Comparison of ENCODE assay signal across 1 cellular context in the genomic region with DNA sequence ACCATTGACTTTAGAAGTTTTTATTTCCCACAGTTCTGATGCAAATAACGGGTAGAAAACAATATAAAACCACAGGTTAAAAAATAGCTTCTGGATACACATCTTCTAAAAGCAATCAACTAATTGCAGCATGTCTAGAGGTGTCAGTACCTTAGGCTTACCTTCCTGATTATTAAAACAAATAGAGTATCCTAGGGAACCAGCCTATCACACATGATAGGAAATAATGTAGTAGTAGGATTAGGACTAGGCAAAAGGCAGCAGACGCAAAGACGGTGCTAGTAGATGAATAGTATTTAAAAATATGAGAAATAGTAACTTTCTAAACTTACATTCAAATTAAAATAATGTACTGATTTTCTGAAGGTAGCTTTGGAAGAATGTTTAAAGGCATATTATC.
TF ChIP-seq lines count a peak whose summit lies in the region.

No MANE protein-coding gene starts in this region.

TF ChIP-seq in HepG2, 621 proteins besides CTCF, POLR2A, EP300 and RAD21 (continued from another document):
- TF ChIP-seq, protein P1, sequence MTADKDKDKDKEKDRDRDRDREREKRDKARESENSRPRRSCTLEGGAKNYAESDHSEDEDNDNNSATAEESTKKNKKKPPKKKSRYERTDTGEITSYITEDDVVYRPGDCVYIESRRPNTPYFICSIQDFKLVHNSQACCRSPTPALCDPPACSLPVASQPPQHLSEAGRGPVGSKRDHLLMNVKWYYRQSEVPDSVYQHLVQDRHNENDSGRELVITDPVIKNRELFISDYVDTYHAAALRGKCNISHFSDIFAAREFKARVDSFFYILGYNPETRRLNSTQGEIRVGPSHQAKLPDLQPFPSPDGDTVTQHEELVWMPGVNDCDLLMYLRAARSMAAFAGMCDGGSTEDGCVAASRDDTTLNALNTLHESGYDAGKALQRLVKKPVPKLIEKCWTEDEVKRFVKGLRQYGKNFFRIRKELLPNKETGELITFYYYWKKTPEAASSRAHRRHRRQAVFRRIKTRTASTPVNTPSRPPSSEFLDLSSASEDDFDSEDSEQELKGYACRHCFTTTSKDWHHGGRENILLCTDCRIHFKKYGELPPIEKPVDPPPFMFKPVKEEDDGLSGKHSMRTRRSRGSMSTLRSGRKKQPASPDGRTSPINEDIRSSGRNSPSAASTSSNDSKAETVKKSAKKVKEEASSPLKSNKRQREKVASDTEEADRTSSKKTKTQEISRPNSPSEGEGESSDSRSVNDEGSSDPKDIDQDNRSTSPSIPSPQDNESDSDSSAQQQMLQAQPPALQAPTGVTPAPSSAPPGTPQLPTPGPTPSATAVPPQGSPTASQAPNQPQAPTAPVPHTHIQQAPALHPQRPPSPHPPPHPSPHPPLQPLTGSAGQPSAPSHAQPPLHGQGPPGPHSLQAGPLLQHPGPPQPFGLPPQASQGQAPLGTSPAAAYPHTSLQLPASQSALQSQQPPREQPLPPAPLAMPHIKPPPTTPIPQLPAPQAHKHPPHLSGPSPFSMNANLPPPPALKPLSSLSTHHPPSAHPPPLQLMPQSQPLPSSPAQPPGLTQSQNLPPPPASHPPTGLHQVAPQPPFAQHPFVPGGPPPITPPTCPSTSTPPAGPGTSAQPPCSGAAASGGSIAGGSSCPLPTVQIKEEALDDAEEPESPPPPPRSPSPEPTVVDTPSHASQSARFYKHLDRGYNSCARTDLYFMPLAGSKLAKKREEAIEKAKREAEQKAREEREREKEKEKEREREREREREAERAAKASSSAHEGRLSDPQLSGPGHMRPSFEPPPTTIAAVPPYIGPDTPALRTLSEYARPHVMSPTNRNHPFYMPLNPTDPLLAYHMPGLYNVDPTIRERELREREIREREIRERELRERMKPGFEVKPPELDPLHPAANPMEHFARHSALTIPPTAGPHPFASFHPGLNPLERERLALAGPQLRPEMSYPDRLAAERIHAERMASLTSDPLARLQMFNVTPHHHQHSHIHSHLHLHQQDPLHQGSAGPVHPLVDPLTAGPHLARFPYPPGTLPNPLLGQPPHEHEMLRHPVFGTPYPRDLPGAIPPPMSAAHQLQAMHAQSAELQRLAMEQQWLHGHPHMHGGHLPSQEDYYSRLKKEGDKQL (CRISPR knock-in tag; IDR thresholded peaks at IDR 0.05; ENCODE audit: low read depth) = no peak
- TF ChIP-seq ZNF616 (CRISPR knock-in tag; IDR thresholded peaks at IDR 0.05; ENCODE audit: low read depth) (no peak), ZNF205 (CRISPR knock-in tag; IDR thresholded peaks at IDR 0.05) (no peak), MZF1 (CRISPR knock-in tag; IDR thresholded peaks at IDR 0.05; ENCODE audit: borderline replicate concordance) (no peak)
- TF ChIP-seq, protein P2, sequence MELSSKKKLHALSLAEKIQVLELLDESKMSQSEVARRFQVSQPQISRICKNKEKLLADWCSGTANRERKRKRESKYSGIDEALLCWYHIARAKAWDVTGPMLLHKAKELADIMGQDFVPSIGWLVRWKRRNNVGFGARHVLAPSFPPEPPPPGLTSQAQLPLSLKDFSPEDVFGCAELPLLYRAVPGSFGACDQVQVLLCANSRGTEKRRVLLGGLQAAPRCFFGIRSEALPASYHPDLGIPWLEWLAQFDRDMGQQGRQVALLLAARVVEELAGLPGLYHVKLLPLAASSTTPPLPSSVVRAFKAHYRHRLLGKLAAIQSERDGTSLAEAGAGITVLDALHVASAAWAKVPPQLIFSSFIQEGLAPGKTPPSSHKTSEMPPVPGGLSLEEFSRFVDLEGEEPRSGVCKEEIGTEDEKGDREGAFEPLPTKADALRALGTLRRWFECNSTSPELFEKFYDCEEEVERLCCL (CRISPR knock-in tag; IDR thresholded peaks at IDR 0.05; ENCODE audit: borderline replicate concordance) = no peak
TF ChIP-seq in HepG2: peak in this region for 0.
